ENCODE assay signal across 19 cellular contexts in genomic region chr1:112579801-112580510, GRCh38. TPM values are rescaled to one million over a fixed set of nuclear protein-coding genes. Genes with fewer than 3 reads are reported as not detected.
DNase-seq lines count a peak whose midpoint lies in the region; ATAC-seq, FAIRE-seq and TF ChIP-seq lines count a peak whose summit lies in the region.
"Had no signal": no experiment of that assay in that cellular context is flagged by ENCODE, and none has a peak within 500 bp of the region (broad histone marks: within the 10 kb centered on the region; RNA-seq: fewer than 3 reads in every experiment).

No MANE protein-coding gene starts in this region.

- FAIRE-seq in GM19239 (lab: Jason Lieb, UNC): peak; percentile 45
- FAIRE-seq: H1 had no signal

- peak; percentile 34 for DNase-seq in AG09309 (ENCODE audit: low read depth)
- no peak for DNase-seq in GM19239 (ENCODE audit: insufficient read length, low spot score)
- peak; percentile 15 for DNase-seq in epidermal melanocyte (ENCODE audit: insufficient read length, low spot score)
- peak; percentile 58 for DNase-seq in fibroblast of villous mesenchyme (ENCODE audit: low read depth)
- no peak for DNase-seq in GM19238 (ENCODE audit: insufficient read length, low spot score)
- DNase-seq in DMS79 (lab: John Stamatoyannopoulos, UW): no peak
- DNase-seq: DND-41, Karpas-422, NCI-H1417 treated with DMSO at 0.1 percent for 48 hours, NCI-H187 treated with DMSO at 0.1 percent for 48 hours, NCI-H2227 treated with DMSO at 0.1 percent for 48 hours, NCI-H510A treated with DMSO at 0.1 percent for 48 hours, NCI-H82, PC-3, SIG-M5 had no signal

- TF ChIP-seq CTCF in AG09309 (IDR thresholded peaks at IDR 0.05; ENCODE audit: control insufficient read depth, insufficient read depth, low read depth, low read length, missing control alignments): no peak
- no peak for TF ChIP-seq CTCF in fibroblast of villous mesenchyme (IDR thresholded peaks at IDR 0.05; ENCODE audit: insufficient read depth, low read depth, low read length)

- H3K4me3 ChIP-seq in AG09309 (ENCODE audit: control insufficient read depth, low read depth, low read length) (no peak overlapping the region), fibroblast of villous mesenchyme (ENCODE audit: low read depth, low read length) (no peak overlapping the region)

- ATAC-seq in HG02798 (IDR thresholded peaks at IDR 0.05; ENCODE audit: poor library complexity, unreplicated experiment) (no peak), HG02623 (IDR thresholded peaks at IDR 0.05; ENCODE audit: unreplicated experiment) (no peak)
- ATAC-seq: PC-3, SK-N-SH treated with all-trans-retinoic acid at 6 μM for 48 hours had no signal

RNA-seq across cellular contexts. Expression of gene ST7L, which starts 39.0 kb away (rescaled TPM):
- total RNA-seq in fibroblast of villous mesenchyme: 17.4 and 29.8 TPM in 2 replicates

RNA-seq across cellular contexts. Expression of gene CAPZA1, which starts 39.7 kb away (rescaled TPM):
- total RNA-seq in fibroblast of villous mesenchyme: 180 and 299 TPM in 2 replicates

Comparison
In these comparisons a context has a peak if more than half of its experiments do, and no peak if none do; other contexts are left out.
1. DNase-seq: peak in AG09309 (single experiment), epidermal melanocyte (single experiment) and fibroblast of villous mesenchyme (single experiment); none in GM19239 (single experiment), GM19238 (single experiment) and DMS79 (single experiment).